Comparison of ENCODE assay signal across 8 cellular contexts in the genomic region with DNA sequence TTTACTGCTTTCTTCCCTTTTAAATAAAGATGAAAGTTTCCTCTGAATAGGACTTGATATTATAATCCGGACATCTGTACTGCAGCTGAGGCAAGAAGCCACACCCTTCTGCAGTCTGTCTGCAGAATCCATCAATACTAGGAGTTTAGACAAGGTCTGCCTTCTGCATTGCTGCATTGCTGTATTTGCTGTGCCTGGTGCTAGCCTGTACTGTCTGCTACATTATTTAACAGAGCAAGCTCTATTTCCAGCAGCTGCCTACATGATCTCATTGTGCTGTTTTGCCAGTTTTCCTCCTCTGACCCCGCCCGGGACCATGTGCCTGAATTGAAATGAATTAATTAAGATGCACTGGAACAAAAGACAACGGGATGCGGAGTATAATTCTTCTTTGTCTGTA. TPM values are rescaled to one million over a fixed set of nuclear protein-coding genes. Genes with fewer than 3 reads are reported as not detected.
DNase-seq lines count a peak whose midpoint lies in the region; TF ChIP-seq lines count a peak whose summit lies in the region.

No MANE protein-coding gene starts in this region.

- no peaks in the 10 kb centered on the region for H3K9me3 ChIP-seq in sigmoid colon

- in situ Hi-C loops in astrocyte of the cerebellum (cut with HindIII; ENCODE audit: low sequenced_read_pairs) = no loop called here

- DNase-seq in DMS 273 (lab: John Stamatoyannopoulos, UW; ENCODE audit: unreplicated experiment) = peak; percentile 86
- DNase-seq in NCI-H2081 (lab: John Stamatoyannopoulos, UW) = peak; percentile 59 to 68
- DNase-seq in astrocyte of the cerebellum (ENCODE audit: low read depth) = no peak
- DNase-seq in hypothalamus (lab: John Stamatoyannopoulos, UW) = peak in 45 of 51 donors; percentile 12 to 96 (median 75)
- DNase-seq in sigmoid colon = peak; percentile 81
- DNase-seq in activated gamma-delta T cell (lab: John Stamatoyannopoulos, UW) = no peak
- DNase-seq in cortex of kidney (lab: John Stamatoyannopoulos, UW) = no peak
- no peak for DNase-seq in activated naive CD4-positive, alpha-beta T cell (lab: John Stamatoyannopoulos, UW)

- H3K27ac ChIP-seq in sigmoid colon = peak overlapping the region; percentile 95 to 100 (median 100)

- TF ChIP-seq POLR2A in sigmoid colon (IDR thresholded peaks at IDR 0.05) = no peak

- H3K4me1 ChIP-seq in sigmoid colon = peaks cover 0 to 34% (median 28%) of the 10 kb centered on the region in 4 donors

- peaks cover 0 to 33% (median 22%) of the 10 kb centered on the region in 4 donors for H3K36me3 ChIP-seq in sigmoid colon

- whole genome bisulfite sequencing in sigmoid colon, 2 donors = 24 to 52% methylated on average over 5 of the region's 5 CpGs

- intact Hi-C loops in sigmoid colon (cut with DNase I) = loop anchor here (5.0 kb wide), 2 partner anchors 75 to 125 kb away; partner anchors contain the start of genes KMT2D and LMBR1L

- TF ChIP-seq CTCF in astrocyte of the cerebellum (IDR thresholded peaks at IDR 0.05; ENCODE audit: low read depth, low read length, missing control alignments) (no peak), sigmoid colon (IDR thresholded peaks at IDR 0.05) (no peak)

- TF ChIP-seq EP300 in sigmoid colon (IDR thresholded peaks at IDR 0.05) = no peak

- no peaks in the 10 kb centered on the region for H3K27me3 ChIP-seq in sigmoid colon

- peak overlapping the region; percentile 100 for H3K4me3 ChIP-seq in astrocyte of the cerebellum (ENCODE audit: low read depth, low read length)
- H3K4me3 ChIP-seq in sigmoid colon = peak overlapping the region; percentile 78 to 99 (median 94)

RNA-seq across cellular contexts. Expression of gene TUBA1A, which starts 1.7 kb away (rescaled TPM):
- 100 to 1,000 TPM; 614 to 677 (median 635) TPM for total RNA-seq in sigmoid colon
- polyA plus RNA-seq in sigmoid colon = 100 to 1,000 TPM in 1 of 3 donors, 10 to 100 TPM in 2; 20.1 to 129 (median 41.4) TPM

RNA-seq across cellular contexts. Expression of gene TUBA1B, which starts 56.0 kb away (rescaled TPM):
- total RNA-seq in sigmoid colon = 100 to 1,000 TPM; 651 to 712 (median 682) TPM
- polyA plus RNA-seq in sigmoid colon = 1,000 to 10,000 TPM in 1 of 3 donors, 100 to 1,000 TPM in 2; 482 to 1,083 (median 767) TPM

Comparison
In these comparisons a context has a peak if more than half of its experiments do, and no peak if none do; other contexts are left out.
1. DNase-seq: peak in DMS 273 (single experiment), NCI-H2081 (2 of 2), hypothalamus (45 of 51) and sigmoid colon (single experiment); none in astrocyte of the cerebellum (single experiment), activated gamma-delta T cell (single experiment), cortex of kidney (single experiment) and activated naive CD4-positive, alpha-beta T cell (0 of 4).